In the genomic region with DNA sequence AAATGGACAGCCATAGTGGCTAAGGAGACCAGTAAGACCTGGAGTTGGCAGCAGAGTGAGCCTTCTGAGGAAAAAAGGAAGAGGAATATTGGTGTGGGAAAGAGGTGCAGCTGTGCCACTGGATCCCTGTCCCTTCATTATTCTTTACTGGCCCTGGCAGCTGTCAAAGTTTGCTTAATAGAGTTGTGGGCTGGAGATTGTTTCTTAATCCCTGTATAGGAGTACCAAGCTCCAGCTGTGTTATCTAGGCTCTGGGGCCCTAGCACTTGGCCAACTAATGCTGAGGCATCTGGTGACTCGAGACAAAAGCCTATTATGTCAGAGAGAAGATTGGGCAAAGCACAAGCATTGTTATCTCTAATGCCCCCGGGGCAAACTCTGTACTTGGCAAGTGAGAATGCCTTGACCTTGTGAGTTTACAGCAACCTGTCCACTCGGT, we compare ENCODE assay signal across 8 cellular contexts.
DNase-seq lines count a peak whose midpoint lies in the region; ATAC-seq, FAIRE-seq and TF ChIP-seq lines count a peak whose summit lies in the region.

No MANE protein-coding gene starts in this region.

- no peak for FAIRE-seq in HTR-8/SVneo (lab: Jason Lieb, UNC)

- ATAC-seq in HG03159 (IDR thresholded peaks at IDR 0.05; ENCODE audit: unreplicated experiment) (no peak), GM18505 (IDR thresholded peaks at IDR 0.05; ENCODE audit: unreplicated experiment) (no peak)

- peak overlapping the region; percentile 93 for H3K27ac Mint-ChIP-seq in progenitor cell of endocrine pancreas

- H3K4me1 Mint-ChIP-seq in progenitor cell of endocrine pancreas (ENCODE audit: low read depth) = peaks cover 38% of the 10 kb centered on the region

- DNase-seq in HTR-8/SVneo (ENCODE audit: insufficient read length, low spot score) = peak; percentile 59
- peak; percentile 97 for DNase-seq in SK-MEL-5 (ENCODE audit: low read depth, low spot score)
- DNase-seq in foreskin fibroblast = peak; percentile 62 to 87
- no peak for DNase-seq in progenitor cell of endocrine pancreas (ENCODE audit: low spot score, unreplicated experiment)
- no peak for DNase-seq in CD1c-positive myeloid dendritic cell (ENCODE audit: extremely low spot score)
- DNase-seq in GDM1 (lab: John Stamatoyannopoulos, UW) = no peak

- peaks cover 7% of the 10 kb centered on the region for H3K36me3 Mint-ChIP-seq in progenitor cell of endocrine pancreas (ENCODE audit: insufficient read depth)

- no peak overlapping the region for H3K4me3 ChIP-seq in foreskin fibroblast (ENCODE audit: low read depth in 1 of 2, low read length in 2 of 2)

- in situ Hi-C loops in SK-MEL-5 (cut with HindIII; ENCODE audit: low pct_unique_long_range_greater_than_20kb, low sequenced_read_pairs) = no loop called here

- H3K4me3 Mint-ChIP-seq in progenitor cell of endocrine pancreas (ENCODE audit: low read depth) = peak overlapping the region; percentile 20

- no peak for TF ChIP-seq POLR2A in GM18505 (IDR thresholded peaks at IDR 0.05; ENCODE audit: borderline replicate concordance, extremely low read depth, insufficient read depth, insufficient read length)

- no peaks in the 10 kb centered on the region for H3K27me3 Mint-ChIP-seq in progenitor cell of endocrine pancreas

- no peak for TF ChIP-seq CTCF in foreskin fibroblast (IDR thresholded peaks at IDR 0.05; ENCODE audit: low read depth, low read length)
- no peak for TF ChIP-seq CTCF in progenitor cell of endocrine pancreas (IDR thresholded peaks at IDR 0.05; ENCODE audit: unreplicated experiment)

- H3K9me3 Mint-ChIP-seq in progenitor cell of endocrine pancreas (ENCODE audit: low read depth) = no peaks in the 10 kb centered on the region

Comparison
In these comparisons a context has a peak if more than half of its experiments do, and no peak if none do; other contexts are left out.
1. DNase-seq: peak in HTR-8/SVneo (single experiment), SK-MEL-5 (single experiment) and foreskin fibroblast (2 of 2); none in progenitor cell of endocrine pancreas (single experiment), CD1c-positive myeloid dendritic cell (single experiment) and GDM1 (single experiment).